1 cellular context compared by ENCODE assay signal in genomic region chr11:803770-804598, GRCh38.
TF ChIP-seq lines count a peak whose summit lies in the region.

No MANE protein-coding gene starts in this region.

TF ChIP-seq in HepG2, 621 proteins besides CTCF, POLR2A, EP300 and RAD21 (continued from another document):
- TF ChIP-seq ZHX2 (IDR thresholded peaks at IDR 0.05; ENCODE audit: low read depth) (no peak), ZHX2 (CRISPR knock-in tag; IDR thresholded peaks at IDR 0.05; ENCODE audit: borderline replicate concordance) (no peak), ZNF224 (CRISPR knock-in tag; IDR thresholded peaks at IDR 0.05) (0 out of 2 replicates have a peak, but pooled peaks have one; percentile 29), ZNF772 (CRISPR knock-in tag; IDR thresholded peaks at IDR 0.05) (peak; percentile 12; the same call in 1 of the 2 replicates), ZNF275 (CRISPR knock-in tag; IDR thresholded peaks at IDR 0.05; ENCODE audit: borderline replicate concordance) (no peak), MEIS1 (CRISPR knock-in tag; IDR thresholded peaks at IDR 0.05; ENCODE audit: borderline replicate concordance) (no peak), ZNF484 (CRISPR knock-in tag; IDR thresholded peaks at IDR 0.05; ENCODE audit: borderline replicate concordance, low read depth) (no peak), HNF4A (CRISPR knock-in tag; IDR thresholded peaks at IDR 0.05) (no peak), ZNF790 (CRISPR knock-in tag; IDR thresholded peaks at IDR 0.05; ENCODE audit: borderline replicate concordance) (no peak), LBX2 (CRISPR knock-in tag; IDR thresholded peaks at IDR 0.05; ENCODE audit: borderline replicate concordance) (0 out of 2 replicates have a peak, but pooled peaks have one; percentile 16), KDM3A (CRISPR knock-in tag; IDR thresholded peaks at IDR 0.05; ENCODE audit: low read depth) (0 out of 2 replicates have a peak, but pooled peaks have one; percentile 11), ZBTB42 (CRISPR knock-in tag; IDR thresholded peaks at IDR 0.05) (no peak), MAFG (CRISPR knock-in tag; IDR thresholded peaks at IDR 0.05) (no peak), CBFB (CRISPR knock-in tag; IDR thresholded peaks at IDR 0.05) (0 out of 2 replicates have a peak, but pooled peaks have one; percentile 26), ZC3H13 (CRISPR knock-in tag; IDR thresholded peaks at IDR 0.05) (no peak; the same call in 1 of the 2 replicates), TBX2 (CRISPR knock-in tag; IDR thresholded peaks at IDR 0.05; ENCODE audit: borderline replicate concordance) (0 out of 2 replicates have a peak, but pooled peaks have one; percentile 18), KMT2B (CRISPR knock-in tag; IDR thresholded peaks at IDR 0.05) (no peak), ZNF691 (CRISPR knock-in tag; IDR thresholded peaks at IDR 0.05; ENCODE audit: borderline replicate concordance, low read depth) (no peak), ARID4A (CRISPR knock-in tag; IDR thresholded peaks at IDR 0.05; ENCODE audit: borderline replicate concordance) (no peak), PRMT3 (CRISPR knock-in tag; IDR thresholded peaks at IDR 0.05; ENCODE audit: borderline replicate concordance, low read depth) (no peak), SIX1 (CRISPR knock-in tag; IDR thresholded peaks at IDR 0.05; ENCODE audit: borderline replicate concordance) (no peak), TEAD2 (CRISPR knock-in tag; IDR thresholded peaks at IDR 0.05) (no peak), PHF8 (CRISPR knock-in tag; IDR thresholded peaks at IDR 0.05) (no peak), ZNF235 (CRISPR knock-in tag; IDR thresholded peaks at IDR 0.05; ENCODE audit: borderline replicate concordance) (no peak), ETV5 (CRISPR knock-in tag; IDR thresholded peaks at IDR 0.05; ENCODE audit: borderline replicate concordance) (no peak), PHB2 (IDR thresholded peaks at IDR 0.05; ENCODE audit: partially characterized antibody) (no peak), AGO2 (optimal IDR thresholded peaks at IDR 0.05; ENCODE audit: low read depth, low read length) (peak; percentile 68)
